11 cellular contexts compared by ENCODE assay signal in genomic region chr14:90641111-90642010, GRCh38.
DNase-seq lines count a peak whose midpoint lies in the region; ATAC-seq and TF ChIP-seq lines count a peak whose summit lies in the region.
"Had no signal": no experiment of that assay in that cellular context is flagged by ENCODE, and none has a peak within 500 bp of the region (broad histone marks: within the 10 kb centered on the region; RNA-seq: fewer than 3 reads in every experiment).

No MANE protein-coding gene starts in this region.

- peak overlapping the region; percentile 68 for H3K27ac Mint-ChIP-seq in endothelial cell (ENCODE audit: unreplicated experiment)

- no peak overlapping the region for H2BK5ac ChIP-seq in mesenchymal stem cell (ENCODE audit: low read depth, low read length, poor library complexity, severe bottlenecking)
- H2BK5ac ChIP-seq in trophoblast cell (ENCODE audit: low read depth, low read length, poor library complexity), result no peak overlapping the region

- H3K9me3 Mint-ChIP-seq in endothelial cell (ENCODE audit: unreplicated experiment), result no peaks in the 10 kb centered on the region

- no peak overlapping the region for H3K4me3 ChIP-seq in SJCRH30
- H3K4me3 ChIP-seq in mesenchymal stem cell (ENCODE audit: insufficient read depth in 1 of 2, low read depth in 1 of 2, low read length in 2 of 2), result no peak overlapping the region
- peak overlapping the region in 1 of 2 donors; percentile 23 for H3K4me3 ChIP-seq in stomach smooth muscle (ENCODE audit: low read length in 2 of 2)
- no peak overlapping the region for H3K4me3 ChIP-seq in trophoblast cell (ENCODE audit: low read depth, low read length)

- ATAC-seq in stimulated activated naive CD8-positive, alpha-beta T cell treated with anti-CD3 and anti-CD28 coated beads, Interleukin-15, Interleukin-2, amounts not matched to agents 100 U/mL and 50 U/mL, for 24 hours, result no peak

- no peak overlapping the region for H3K18ac ChIP-seq in mesenchymal stem cell (ENCODE audit: low read depth in 1 of 2, low read length in 2 of 2)
- H3K18ac ChIP-seq in trophoblast cell (ENCODE audit: low read length), result no peak overlapping the region

- H3K27me3 Mint-ChIP-seq in endothelial cell (ENCODE audit: unreplicated experiment), result peaks cover 3% of the 10 kb centered on the region

- H2AFZ ChIP-seq in mesenchymal stem cell (ENCODE audit: low read depth, low read length), result no peak overlapping the region
- no peak overlapping the region for H2AFZ ChIP-seq in trophoblast cell (ENCODE audit: insufficient read depth, low read length, poor library complexity)

- H2AK5ac ChIP-seq in mesenchymal stem cell (ENCODE audit: low read length, severe bottlenecking) (peak overlapping the region; percentile 47), trophoblast cell (ENCODE audit: low read length) (no peak overlapping the region)

- H3K14ac ChIP-seq in mesenchymal stem cell (ENCODE audit: low read length in 2 of 2) (no peak overlapping the region), trophoblast cell (ENCODE audit: low read length) (no peak overlapping the region)

- TF ChIP-seq CTCF in endothelial cell (IDR thresholded peaks at IDR 0.05; ENCODE audit: unreplicated experiment), result no peak

- H3K4me1 ChIP-seq in SJCRH30 (peaks cover 58% of the 10 kb centered on the region), mesenchymal stem cell (ENCODE audit: control insufficient read depth, insufficient read depth, low read depth, low read length) (peaks cover 15% of the 10 kb centered on the region), stomach smooth muscle (ENCODE audit: control insufficient read depth, insufficient read depth, low read length) (peaks cover 46% of the 10 kb centered on the region), trophoblast cell (ENCODE audit: control insufficient read depth in 1 of 2, insufficient read depth in 2 of 2, low read length in 2 of 2) (peaks cover 19 to 22% of the 10 kb centered on the region in 2 experiments)
- H3K4me1 ChIP-seq: BE2C had no signal

- no peak overlapping the region for H2BK15ac ChIP-seq in mesenchymal stem cell (ENCODE audit: low read depth, poor library complexity, severe bottlenecking)

- H3K36me3 ChIP-seq in SJCRH30 (peaks cover 12% of the 10 kb centered on the region; the same call in 1 of the 2 replicates), mesenchymal stem cell (ENCODE audit: control insufficient read depth in 1 of 2, insufficient read depth in 2 of 2, low read depth in 1 of 2, low read length in 2 of 2) (peaks cover 0 to 57% of the 10 kb centered on the region in 2 experiments), stomach smooth muscle (ENCODE audit: control insufficient read depth in 2 of 2, insufficient read depth in 2 of 2, low read length in 2 of 2) (peaks cover 0 to 11% of the 10 kb centered on the region in 2 donors), trophoblast cell (ENCODE audit: control insufficient read depth in 1 of 2, insufficient read depth in 2 of 2, low read length in 2 of 2) (peaks cover 3 to 10% of the 10 kb centered on the region in 2 experiments)

- no peaks in the 10 kb centered on the region for H3K4me1 Mint-ChIP-seq in endothelial cell (ENCODE audit: unreplicated experiment)

- H2BK120ac ChIP-seq in mesenchymal stem cell (ENCODE audit: low read depth, low read length) (no peak overlapping the region), trophoblast cell (ENCODE audit: insufficient read depth, low read length, poor library complexity) (no peak overlapping the region)

- H3K4me3 Mint-ChIP-seq in endothelial cell (ENCODE audit: unreplicated experiment), result no peak overlapping the region

- peak overlapping the region; percentile 92 for H3K27ac ChIP-seq in SJCRH30
- no peak overlapping the region for H3K27ac ChIP-seq in mesenchymal stem cell (ENCODE audit: low read length, poor library complexity, severe bottlenecking)
- peak overlapping the region; percentile 86 for H3K27ac ChIP-seq in stomach smooth muscle (ENCODE audit: low read length)
- H3K27ac ChIP-seq in trophoblast cell (ENCODE audit: low read depth, low read length), result no peak overlapping the region

- H3K9me3 ChIP-seq in SJCRH30 (replicated peaks) (no peaks in the 10 kb centered on the region), mesenchymal stem cell (ENCODE audit: control insufficient read depth, low read length) (no peaks in the 10 kb centered on the region), stomach smooth muscle (ENCODE audit: control insufficient read depth in 2 of 2, low read length in 2 of 2) (no peaks in the 10 kb centered on the region), trophoblast cell (ENCODE audit: insufficient read depth, low read depth, low read length) (no peaks in the 10 kb centered on the region)
- H3K9me3 ChIP-seq: BE2C had no signal

- H3K4me2 ChIP-seq in mesenchymal stem cell (ENCODE audit: low read length, poor library complexity, severe bottlenecking), result no peak overlapping the region
- no peak overlapping the region for H3K4me2 ChIP-seq in trophoblast cell (ENCODE audit: low read length)

- H2BK12ac ChIP-seq in mesenchymal stem cell (ENCODE audit: low read length in 2 of 2) (no peak overlapping the region), trophoblast cell (ENCODE audit: low read length) (no peak overlapping the region)

- H4K91ac ChIP-seq in mesenchymal stem cell (ENCODE audit: low read length) (no peak overlapping the region), trophoblast cell (ENCODE audit: low read depth, low read length) (no peak overlapping the region)

- H3K36me3 Mint-ChIP-seq in endothelial cell (ENCODE audit: low read depth, unreplicated experiment), result peaks cover 18% of the 10 kb centered on the region

- no peaks in the 10 kb centered on the region for H3K79me2 ChIP-seq in trophoblast cell (ENCODE audit: control insufficient read depth, insufficient read depth, low read length, poor library complexity)

- H4K12ac ChIP-seq in trophoblast cell (ENCODE audit: low read depth, low read length), result no peak overlapping the region

- peak; percentile 75 to 78 for DNase-seq in SJCRH30
- DNase-seq in endothelial cell (ENCODE audit: low spot score), result no peak
- peak; percentile 46 for DNase-seq in mesenchymal stem cell
- no peak for DNase-seq in trophoblast cell
- no peak for DNase-seq in stimulated activated naive CD8-positive, alpha-beta T cell treated with anti-CD3 and anti-CD28 coated beads, Interleukin-15, Interleukin-2, amounts not matched to agents 100 U/mL and 50 U/mL, for 24 hours
- DNase-seq in hippocampal formation (lab: John Stamatoyannopoulos, UW), result no peak
- no peak for DNase-seq in NCI-H446 (lab: John Stamatoyannopoulos, UW)
- DNase-seq: activated gamma-delta T cell treated with Interleukin-2 at 50 U/mL for 16 hours, BE2C, NCI-H1092 had no signal

- H3K79me1 ChIP-seq in mesenchymal stem cell (replicated peaks; ENCODE audit: low read length, poor library complexity, severe bottlenecking), result no peaks in the 10 kb centered on the region
- no peaks in the 10 kb centered on the region for H3K79me1 ChIP-seq in trophoblast cell (ENCODE audit: low read length)

- no peak overlapping the region for H3K9ac ChIP-seq in mesenchymal stem cell (ENCODE audit: low read length)
- peak overlapping the region in 1 of 2 donors; percentile 14 for H3K9ac ChIP-seq in stomach smooth muscle (ENCODE audit: low read length in 2 of 2)
- H3K9ac ChIP-seq in trophoblast cell (ENCODE audit: low read length), result no peak overlapping the region

- H3K27me3 ChIP-seq in SJCRH30, result no peaks in the 10 kb centered on the region
- H3K27me3 ChIP-seq in mesenchymal stem cell (ENCODE audit: control insufficient read depth in 1 of 2, insufficient read depth in 1 of 2, low read length in 2 of 2), result no peaks in the 10 kb centered on the region
- H3K27me3 ChIP-seq in stomach smooth muscle (ENCODE audit: control insufficient read depth in 1 of 2, insufficient read depth in 2 of 2, low read length in 2 of 2), result no peaks in the 10 kb centered on the region
- H3K27me3 ChIP-seq in trophoblast cell (ENCODE audit: insufficient read depth, low read length), result no peaks in the 10 kb centered on the region
- H3K27me3 ChIP-seq: BE2C had no signal

- WGBS in mesenchymal stem cell, result 72% methylated on average over 8 of the region's 8 CpGs
- WGBS in trophoblast cell (ENCODE audit: extremely low coverage, insufficient coverage, insufficient read length), result no CpG with 5 or more reads among the region's 8 CpGs

- H4K8ac ChIP-seq in mesenchymal stem cell (ENCODE audit: low read length) (no peak overlapping the region), trophoblast cell (ENCODE audit: low read depth, low read length) (no peak overlapping the region)

- H3K23ac ChIP-seq in mesenchymal stem cell (ENCODE audit: low read length in 2 of 2) (no peak overlapping the region), trophoblast cell (ENCODE audit: low read length) (no peak overlapping the region)

- H3K4ac ChIP-seq in mesenchymal stem cell (ENCODE audit: low read depth in 1 of 2, low read length in 2 of 2) (no peak overlapping the region), trophoblast cell (ENCODE audit: low read depth, low read length) (no peak overlapping the region)

Comparison
In these comparisons a context has a peak if more than half of its experiments do, and no peak if none do; other contexts are left out.
1. DNase-seq: peak in SJCRH30 (2 of 2) and mesenchymal stem cell (single experiment); none in endothelial cell (single experiment), trophoblast cell (0 of 2), stimulated activated naive CD8-positive, alpha-beta T cell treated with anti-CD3 and anti-CD28 coated beads, Interleukin-15, Interleukin-2, amounts not matched to agents 100 U/mL and 50 U/mL, for 24 hours (single experiment), hippocampal formation (0 of 2) and NCI-H446 (0 of 2).
2. H3K27ac ChIP-seq: peak in SJCRH30 (single experiment) and stomach smooth muscle (single experiment); none in mesenchymal stem cell (single experiment) and trophoblast cell (single experiment).